In the genomic region with DNA sequence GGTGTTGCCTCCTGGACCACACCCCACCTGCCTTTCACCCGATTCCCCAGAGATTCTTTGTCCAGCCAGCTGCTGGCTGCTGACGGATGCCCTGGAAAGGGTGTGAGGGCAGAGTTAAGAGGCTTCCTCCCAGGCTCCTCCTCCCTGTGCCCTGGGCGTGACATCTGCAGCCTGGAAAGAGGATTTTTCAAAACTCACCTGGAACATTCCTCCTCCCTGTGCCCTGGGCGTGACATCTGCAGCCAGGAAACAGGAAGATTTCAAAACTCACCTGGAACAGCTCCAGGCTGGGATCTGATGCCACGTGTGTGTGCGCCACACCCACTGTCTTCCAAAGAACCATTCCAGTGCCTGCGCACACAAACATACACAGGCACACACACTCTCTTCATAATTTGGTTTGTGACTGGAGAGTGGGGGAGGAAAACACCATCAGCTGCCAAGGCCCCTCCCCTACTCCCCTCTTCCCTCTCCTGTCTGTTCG, we compare ENCODE assay signal across 8 cellular contexts. TPM values are rescaled to one million over a fixed set of nuclear protein-coding genes. Genes with fewer than 3 reads are reported as not detected.
DNase-seq lines count a peak whose midpoint lies in the region; ATAC-seq, FAIRE-seq and TF ChIP-seq lines count a peak whose summit lies in the region.

No MANE protein-coding gene starts in this region.

- H3K27ac ChIP-seq in HUES64 (ENCODE audit: low read depth, low read length) (peak overlapping the region; percentile 41; the same call in 1 of the 2 replicates), RWPE2 (ENCODE audit: poor library complexity, severe bottlenecking) (peak overlapping the region; percentile 94), iPS-18a (ENCODE audit: low read length) (no peak overlapping the region), small intestine (ENCODE audit: low read depth in 1 of 2, low read length in 1 of 2) (peak overlapping the region; percentile 55 to 58)

- peaks cover 2% of the 10 kb centered on the region for H3K36me3 Mint-ChIP-seq in progenitor cell of endocrine pancreas (ENCODE audit: insufficient read depth)

- H3K9ac ChIP-seq in HUES64 (ENCODE audit: low read depth, low read length) (no peak overlapping the region), iPS-18a (ENCODE audit: low read length) (no peak overlapping the region)

- ATAC-seq in RWPE2 (ENCODE audit: low read depth) = peak; percentile 81
- ATAC-seq in HG03025 (IDR thresholded peaks at IDR 0.05; ENCODE audit: low FRiP score, unreplicated experiment) = no peak

- H3K27me3 Mint-ChIP-seq in progenitor cell of endocrine pancreas = peaks cover 21% of the 10 kb centered on the region

- H3K4me3 Mint-ChIP-seq in progenitor cell of endocrine pancreas (ENCODE audit: low read depth) = no peak overlapping the region

- H3K36me3 ChIP-seq in HUES64 (ENCODE audit: insufficient read depth, low read length) = peaks cover 17% of the 10 kb centered on the region
- H3K36me3 ChIP-seq in RWPE2 (ENCODE audit: low read depth) = peaks cover 31% of the 10 kb centered on the region
- peaks cover 17% of the 10 kb centered on the region for H3K36me3 ChIP-seq in iPS-18a (ENCODE audit: control insufficient read depth, low read depth, low read length)
- no peaks in the 10 kb centered on the region for H3K36me3 ChIP-seq in small intestine (ENCODE audit: control insufficient read depth in 2 of 2, insufficient read depth in 2 of 2, low read length in 2 of 2)

- H3K4me1 ChIP-seq in HUES64 (ENCODE audit: insufficient read depth, low read length) (peaks cover 37% of the 10 kb centered on the region), RWPE2 (ENCODE audit: insufficient read depth, poor library complexity, severe bottlenecking) (peaks cover 46% of the 10 kb centered on the region), iPS-18a (ENCODE audit: control insufficient read depth, low read depth, low read length) (peaks cover 26% of the 10 kb centered on the region), small intestine (ENCODE audit: control insufficient read depth in 2 of 2, insufficient read depth in 1 of 2, low read depth in 1 of 2, low read length in 1 of 2) (peaks cover 3 to 9% of the 10 kb centered on the region in 2 donors)

- H3K27me3 ChIP-seq in HUES64 (ENCODE audit: insufficient read depth, low read length) = no peaks in the 10 kb centered on the region
- no peaks in the 10 kb centered on the region for H3K27me3 ChIP-seq in RWPE2 (ENCODE audit: insufficient read depth, poor library complexity, severe bottlenecking)
- H3K27me3 ChIP-seq in iPS-18a (ENCODE audit: control insufficient read depth, insufficient read depth, low read length) = no peaks in the 10 kb centered on the region
- no peaks in the 10 kb centered on the region for H3K27me3 ChIP-seq in small intestine (ENCODE audit: control insufficient read depth in 2 of 2, insufficient read depth in 2 of 2, low read length in 2 of 2)

- 84% methylated on average over 8 of the region's 8 CpGs for WGBS in HUES64
- 13 to 31% (median 29%) methylated on average over 8 of the region's 8 CpGs for WGBS in small intestine, 3 donors

- no peak for FAIRE-seq in small intestine (lab: Jason Lieb, UNC)

- H3K4me3 ChIP-seq in HUES64 (ENCODE audit: low read length) (no peak overlapping the region), RWPE2 (ENCODE audit: severe bottlenecking) (no peak overlapping the region), iPS-18a (ENCODE audit: low read length) (peak overlapping the region; percentile 9), small intestine (ENCODE audit: low read depth in 1 of 2, low read length in 2 of 2) (no peak overlapping the region)

- H3K9me3 ChIP-seq in HUES64 (ENCODE audit: insufficient read depth, low read depth, low read length) = no peaks in the 10 kb centered on the region
- no peaks in the 10 kb centered on the region for H3K9me3 ChIP-seq in RWPE2 (ENCODE audit: severe bottlenecking)
- no peaks in the 10 kb centered on the region for H3K9me3 ChIP-seq in iPS-18a (ENCODE audit: control insufficient read depth, low read depth, low read length)
- H3K9me3 ChIP-seq in small intestine (ENCODE audit: control insufficient read depth, low read depth) = no peaks in the 10 kb centered on the region

- no peak for TF ChIP-seq CTCF in RWPE2 (IDR thresholded peaks at IDR 0.05; ENCODE audit: poor library complexity, severe bottlenecking)
- no peak for TF ChIP-seq CTCF in progenitor cell of endocrine pancreas (IDR thresholded peaks at IDR 0.05; ENCODE audit: unreplicated experiment)

- peaks cover 8% of the 10 kb centered on the region for H3K4me1 Mint-ChIP-seq in progenitor cell of endocrine pancreas (ENCODE audit: low read depth)

- H3K27ac Mint-ChIP-seq in progenitor cell of endocrine pancreas = no peak overlapping the region

- DNase-seq in RWPE2 (ENCODE audit: low spot score) (peak; percentile 96), small intestine (peak; percentile 99), progenitor cell of endocrine pancreas (ENCODE audit: low spot score, unreplicated experiment) (no peak), islet precursor cell (no peak), epidermal melanocyte (ENCODE audit: insufficient read length, low spot score) (no peak)

- no peaks in the 10 kb centered on the region for H3K9me3 Mint-ChIP-seq in progenitor cell of endocrine pancreas (ENCODE audit: low read depth)

RNA-seq across cellular contexts. Expression of gene MARVELD1, which starts 5.2 kb away (rescaled TPM):
- polyA plus RNA-seq in HUES64 (2013, experiment 1 of 2) = 27.9 TPM
- 29.0 TPM for polyA plus RNA-seq in HUES64 (2013, experiment 2 of 2)
- polyA plus RNA-seq in small intestine = 10 to 100 TPM in 1 of 3 donors, 1 to 10 TPM in 2; 1.6 to 16.4 (median 4.0) TPM
- total RNA-seq in progenitor cell of endocrine pancreas = 14.3 and 14.7 TPM in 2 replicates

RNA-seq across cellular contexts. Expression of gene ZFYVE27, which starts 18.2 kb away (rescaled TPM):
- polyA plus RNA-seq in HUES64 (2013, experiment 1 of 2) = 12.5 TPM
- 10.3 TPM for polyA plus RNA-seq in HUES64 (2013, experiment 2 of 2)
- polyA plus RNA-seq in small intestine = 10 to 100 TPM; 21.6 to 30.7 (median 28.6) TPM
- 43.4 and 44.2 TPM in 2 replicates for total RNA-seq in progenitor cell of endocrine pancreas

RNA-seq across cellular contexts. Expression of gene AVPI1, which starts 31.7 kb away (rescaled TPM):
- polyA plus RNA-seq in HUES64 (2013, experiment 1 of 2) = 3.7 TPM
- 4.1 TPM for polyA plus RNA-seq in HUES64 (2013, experiment 2 of 2)
- 10 to 100 TPM; 18.2 to 48.9 (median 44.7) TPM for polyA plus RNA-seq in small intestine
- 4.3 TPM in 2 replicates for total RNA-seq in progenitor cell of endocrine pancreas

RNA-seq across cellular contexts. Expression of gene SFRP5, which starts 53.1 kb away (rescaled TPM):
- polyA plus RNA-seq in HUES64 (2013, experiment 1 of 2) = 1.1 TPM
- polyA plus RNA-seq in HUES64 (2013, experiment 2 of 2) = 1.0 TPM
- 100 to 1,000 TPM in 1 of 3 donors, 10 to 100 TPM in 2; 41.7 to 110 (median 65.9) TPM for polyA plus RNA-seq in small intestine
- 73.1 and 81.0 TPM in 2 replicates for total RNA-seq in progenitor cell of endocrine pancreas

Comparison
In these comparisons a context has a peak if more than half of its experiments do, and no peak if none do; other contexts are left out.
1. DNase-seq: peak in RWPE2 (single experiment) and small intestine (single experiment); none in progenitor cell of endocrine pancreas (single experiment), islet precursor cell (single experiment) and epidermal melanocyte (single experiment).